ENCODE assay signal across 20 cellular contexts in the genomic region with DNA sequence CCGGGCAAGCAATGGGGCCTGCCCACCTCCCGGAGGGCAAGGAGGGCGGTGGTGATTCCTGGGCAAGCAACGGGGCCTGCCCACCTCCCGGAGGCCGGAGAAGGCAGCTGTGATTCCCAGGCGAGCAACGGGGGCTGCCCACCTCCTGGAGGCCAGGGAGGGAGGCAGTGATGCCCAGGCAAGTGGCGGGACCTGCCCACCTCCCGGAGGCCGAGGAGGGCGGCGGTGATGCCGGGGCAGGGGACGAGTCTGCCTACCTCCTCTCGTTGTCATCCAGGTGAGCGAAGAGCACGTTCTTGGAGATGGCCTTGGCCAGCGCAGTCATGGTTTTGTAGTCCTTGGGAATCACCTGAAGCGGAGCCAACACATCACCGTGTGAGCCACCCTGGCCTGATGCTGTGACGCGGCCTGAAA. TPM values are rescaled to one million over a fixed set of nuclear protein-coding genes. Genes with fewer than 3 reads are reported as not detected.
A peak's percentile ranks its signal among the peaks of the same experiment; 100 is the strongest.
DNase-seq lines count a peak whose midpoint lies in the region; ATAC-seq, FAIRE-seq and TF ChIP-seq lines count a peak whose summit lies in the region.
"Had no signal": no experiment of that assay in that cellular context is flagged by ENCODE, and none has a peak within 500 bp of the region (broad histone marks: within the 10 kb centered on the region; RNA-seq: fewer than 3 reads in every experiment).

No MANE protein-coding gene starts in this region.

- H3K4me1 ChIP-seq in BLaER1 (peaks cover 27% of the 10 kb centered on the region), kidney (ENCODE audit: control insufficient read depth in 1 of 2, insufficient read depth in 1 of 2, low read depth in 1 of 2, low read length in 2 of 2) (no peaks in the 10 kb centered on the region), sigmoid colon (peaks cover 0 to 16% (median 4%) of the 10 kb centered on the region in 4 donors)
- peaks cover 6 to 25% (median 12%) of the 10 kb centered on the region in 10 experiments; a peak in 18 of 20 replicates for H3K4me1 ChIP-seq in BLaER1 treated with 17β-estradiol and CSF1 and Interleukin-3, amounts not matched to agents 10 nM and 100 nM
- H3K4me1 ChIP-seq: BE2C had no signal

- H3K27me3 ChIP-seq in BLaER1 (no peaks in the 10 kb centered on the region), sigmoid colon (no peaks in the 10 kb centered on the region)
- H3K27me3 ChIP-seq in BLaER1 treated with 17β-estradiol and CSF1 and Interleukin-3, amounts not matched to agents 10 nM and 100 nM, result no peaks in the 10 kb centered on the region
- H3K27me3 ChIP-seq: BE2C had no signal

- peaks cover 24% of the 10 kb centered on the region for H3K9me3 ChIP-seq in BLaER1
- peaks cover 19 to 34% (median 24%) of the 10 kb centered on the region in 11 experiments for H3K9me3 ChIP-seq in BLaER1 treated with 17β-estradiol and CSF1 and Interleukin-3, amounts not matched to agents 10 nM and 100 nM (replicated peaks in 1 of 11)
- H3K9me3 ChIP-seq in kidney (ENCODE audit: control insufficient read depth in 1 of 2, low read length in 2 of 2), result no peaks in the 10 kb centered on the region
- H3K9me3 ChIP-seq in sigmoid colon, result no peaks in the 10 kb centered on the region
- H3K9me3 ChIP-seq: BE2C had no signal

- no peak overlapping the region for H3K4me3 ChIP-seq in BLaER1
- H3K4me3 ChIP-seq in BLaER1 treated with 17β-estradiol and CSF1 and Interleukin-3, amounts not matched to agents 10 nM and 100 nM, result no peak overlapping the region
- no peak overlapping the region for H3K4me3 ChIP-seq in kidney (ENCODE audit: low read length in 2 of 2)
- H3K4me3 ChIP-seq in sigmoid colon, result no peak overlapping the region
- H3K4me3 ChIP-seq: GM12878 had no signal

- no peak for TF ChIP-seq EP300 in sigmoid colon (IDR thresholded peaks at IDR 0.05)

- no peak overlapping the region for H3K9ac ChIP-seq in BLaER1
- H3K9ac ChIP-seq in BLaER1 treated with 17β-estradiol and CSF1 and Interleukin-3, amounts not matched to agents 10 nM and 100 nM, result peak overlapping the region in 2 of 11 experiments; percentile 11 to 24; a peak in 1 of 22 replicates
- no peak overlapping the region for H3K9ac ChIP-seq in kidney (ENCODE audit: low read length in 2 of 2)

- 92 to 98% methylated on average over 23 of the region's 23 CpGs for WGBS in sigmoid colon, 2 donors

- DNase-seq in kidney, result peak; percentile 52
- peak; percentile 57 for DNase-seq in sigmoid colon
- DNase-seq in NCI-H2029 treated with DMSO at 0.1 percent for 48 hours (lab: John Stamatoyannopoulos, UW), result no peak
- DNase-seq in NCI-H2081 (lab: John Stamatoyannopoulos, UW), result no peak
- no peak for DNase-seq in NCI-H1092 (lab: John Stamatoyannopoulos, UW)
- DNase-seq: ACHN; BE2C; CD4-positive, alpha-beta memory T cell; DMS 273 treated with DMSO at 0.1 percent for 48 hours; DMS53; DND-41; EL; GOT3; H9 had no signal

- intact Hi-C loops in kidney (cut with DNase I), result no loop called here
- intact Hi-C loops in sigmoid colon (cut with DNase I), result no loop called here

- peak overlapping the region; percentile 74 for H3K4me2 ChIP-seq in BLaER1
- H3K4me2 ChIP-seq in BLaER1 treated with 17β-estradiol and CSF1 and Interleukin-3, amounts not matched to agents 10 nM and 100 nM, result peak overlapping the region; percentile 31 to 81 (median 60); a peak in 19 of 22 replicates

- no peak for ATAC-seq in HG03342 (IDR thresholded peaks at IDR 0.05; ENCODE audit: unreplicated experiment)
- ATAC-seq: GM12878 had no signal

- H3K27ac ChIP-seq in BLaER1 (peak overlapping the region; percentile 27; the same call in 1 of the 2 replicates), kidney (ENCODE audit: low read depth in 2 of 2, low read length in 2 of 2) (no peak overlapping the region), sigmoid colon (peak overlapping the region in 1 of 4 donors; percentile 93)
- H3K27ac ChIP-seq in BLaER1 treated with 17β-estradiol and CSF1 and Interleukin-3, amounts not matched to agents 10 nM and 100 nM, result no peak overlapping the region
- H3K27ac ChIP-seq: HL-60 had no signal

- FAIRE-seq in kidney (lab: Jason Lieb, UNC), result no peak
- FAIRE-seq: A204.1, GM12878 had no signal

- H4K20me1 ChIP-seq in BLaER1, result no peaks in the 10 kb centered on the region
- H4K20me1 ChIP-seq in BLaER1 treated with 17β-estradiol and CSF1 and Interleukin-3, amounts not matched to agents 10 nM and 100 nM, result no peaks in the 10 kb centered on the region; a peak in 1 of 22 replicates

- TF ChIP-seq CTCF in kidney (IDR thresholded peaks at IDR 0.05; ENCODE audit: borderline replicate concordance, extremely low read depth, insufficient read depth), result no peak
- no peak for TF ChIP-seq CTCF in sigmoid colon (IDR thresholded peaks at IDR 0.05)

- TF ChIP-seq POLR2A in sigmoid colon (IDR thresholded peaks at IDR 0.05), result no peak

- H3K36me3 ChIP-seq in BLaER1 (peaks cover 21% of the 10 kb centered on the region), kidney (ENCODE audit: control insufficient read depth in 1 of 2, insufficient read depth in 2 of 2, low read length in 2 of 2) (peaks cover 0 to 5% of the 10 kb centered on the region in 2 donors), sigmoid colon (peaks cover 0 to 15% (median 0%) of the 10 kb centered on the region in 4 donors)
- peaks cover 0 to 32% (median 10%) of the 10 kb centered on the region in 11 experiments; a peak in 16 of 22 replicates for H3K36me3 ChIP-seq in BLaER1 treated with 17β-estradiol and CSF1 and Interleukin-3, amounts not matched to agents 10 nM and 100 nM
- H3K36me3 ChIP-seq: BE2C had no signal

RNA-seq across cellular contexts. Expression of gene DNAAF5, which starts 49.5 kb away (rescaled TPM):
- total RNA-seq in kidney (29.7 TPM), sigmoid colon (10 to 100 TPM; 13.2 to 25.4 (median 16.0) TPM)
- polyA plus RNA-seq in kidney (ENCODE audit: insufficient read depth, low read depth, low replicate concordance) (11.6 TPM), sigmoid colon (10 to 100 TPM in 1 of 3 donors, 1 to 10 TPM in 2; 7.8 to 23.4 (median 9.7) TPM)

RNA-seq across cellular contexts. Expression of gene PRKAR1B, which starts 50.1 kb away (rescaled TPM):
- total RNA-seq in kidney (15.9 TPM), sigmoid colon (10 to 100 TPM in 3 of 4 donors, 1 to 10 TPM in 1; 9.7 to 26.6 (median 10.9) TPM)
- polyA plus RNA-seq in kidney (ENCODE audit: insufficient read depth, low read depth, low replicate concordance) (21.4 TPM), sigmoid colon (10 to 100 TPM in 2 of 3 donors, 1 to 10 TPM in 1; 9.5 to 20.4 (median 12.6) TPM)

Comparison
In these comparisons a context has a peak if more than half of its experiments do, and no peak if none do; other contexts are left out.
1. DNase-seq: peak in kidney (single experiment) and sigmoid colon (single experiment); none in NCI-H2029 treated with DMSO at 0.1 percent for 48 hours (single experiment), NCI-H2081 (0 of 2) and NCI-H1092 (single experiment).